21 cellular contexts compared by ENCODE assay signal in genomic region chr2:23614701-23615100, GRCh38.
DNase-seq lines count a peak whose midpoint lies in the region; ATAC-seq and TF ChIP-seq lines count a peak whose summit lies in the region.
"Had no signal": no experiment of that assay in that cellular context is flagged by ENCODE, and none has a peak within 500 bp of the region (broad histone marks: within the 10 kb centered on the region; RNA-seq: fewer than 3 reads in every experiment).

No MANE protein-coding gene starts in this region.

- H3K9me3 Mint-ChIP-seq in activated CD8-positive, alpha-beta T cell treated with anti-CD3 and anti-CD28 coated beads for 36 hours, result peaks cover 5% of the 10 kb centered on the region
- H3K9me3 Mint-ChIP-seq in stimulated activated naive CD8-positive, alpha-beta T cell treated with anti-CD3 and anti-CD28 coated beads, Interleukin-15, amount 100 ng/mL, for 72 hours, result peaks cover 8 to 10% of the 10 kb centered on the region in 2 donors
- peaks cover 4% of the 10 kb centered on the region for H3K9me3 Mint-ChIP-seq in stimulated activated memory B cell treated with anti-CD40 and anti-IgM and Interleukin-4, amounts not matched to agents 10 μg/mL and 1 μg/mL and 100 μg/mL, for 72 hours

- ATAC-seq in activated CD8-positive, alpha-beta T cell treated with anti-CD3 and anti-CD28 coated beads for 36 hours, result peak; percentile 24
- ATAC-seq in lower lobe of right lung, result no peak
- peak; percentile 45 for ATAC-seq in stimulated activated naive CD8-positive, alpha-beta T cell treated with anti-CD3 and anti-CD28 coated beads, Interleukin-15, amount 100 ng/mL, for 72 hours
- no peak for ATAC-seq in stimulated activated memory B cell treated with anti-CD40 and anti-IgM and Interleukin-4, amounts not matched to agents 10 μg/mL and 1 μg/mL and 100 μg/mL, for 72 hours

- intact Hi-C loops in activated CD8-positive, alpha-beta T cell treated with anti-CD3 and anti-CD28 coated beads for 36 hours (cut with micrococcal nuclease), result no loop called here
- intact Hi-C loops in lower lobe of right lung (cut with DNase I), result no loop called here

- H3K27ac ChIP-seq in lower lobe of right lung, result no peak overlapping the region
- H3K27ac ChIP-seq: breast epithelium, KMS-11, testis had no signal

- peak; percentile 77 for DNase-seq in H7
- peak; percentile 12 for DNase-seq in activated CD8-positive, alpha-beta T cell treated with anti-CD3 and anti-CD28 coated beads for 36 hours
- peak; percentile 42 for DNase-seq in lower lobe of right lung
- no peak for DNase-seq in stimulated activated naive CD8-positive, alpha-beta T cell treated with anti-CD3 and anti-CD28 coated beads, Interleukin-15, amount 100 ng/mL, for 72 hours
- DNase-seq in occipital lobe (lab: John Stamatoyannopoulos, UW), result no peak
- DNase-seq in HCEC 1CT, result no peak
- DNase-seq: foreskin fibroblast, kidney glomerular epithelial cell, NCI-H1092, NCI-H2107, NCI-H524 treated with DMSO at 0.1 percent for 48 hours, SHP77 treated with DMSO at 0.1 percent for 48 hours, testis had no signal

- POLR2A ChIA-PET in activated CD8-positive, alpha-beta T cell treated with anti-CD3 and anti-CD28 coated beads for 36 hours (lab: Charles Lee), result no interaction called here

- H3K27me3 Mint-ChIP-seq in activated CD8-positive, alpha-beta T cell treated with anti-CD3 and anti-CD28 coated beads for 36 hours, result peaks cover 5% of the 10 kb centered on the region
- no peaks in the 10 kb centered on the region for H3K27me3 Mint-ChIP-seq in stimulated activated naive CD8-positive, alpha-beta T cell treated with anti-CD3 and anti-CD28 coated beads, Interleukin-15, amount 100 ng/mL, for 72 hours
- peaks cover 16% of the 10 kb centered on the region for H3K27me3 Mint-ChIP-seq in stimulated activated memory B cell treated with anti-CD40 and anti-IgM and Interleukin-4, amounts not matched to agents 10 μg/mL and 1 μg/mL and 100 μg/mL, for 72 hours
- H3K27me3 Mint-ChIP-seq: memory B cell had no signal

- H3K36me3 Mint-ChIP-seq in activated CD8-positive, alpha-beta T cell treated with anti-CD3 and anti-CD28 coated beads for 36 hours (ENCODE audit: low read depth), result no peaks in the 10 kb centered on the region
- H3K36me3 Mint-ChIP-seq in stimulated activated memory B cell treated with anti-CD40 and anti-IgM and Interleukin-4, amounts not matched to agents 10 μg/mL and 1 μg/mL and 100 μg/mL, for 72 hours, result peaks cover 8% of the 10 kb centered on the region

- H3K9me3 ChIP-seq in lower lobe of right lung, result peaks cover 5% of the 10 kb centered on the region
- H3K9me3 ChIP-seq: adrenal gland, testis had no signal

- H3K4me3 ChIP-seq in H7 (ENCODE audit: insufficient read depth, low read depth, low read length) (no peak overlapping the region), lower lobe of right lung (no peak overlapping the region)
- H3K4me3 ChIP-seq: adrenal gland, breast epithelium, testis had no signal

- no peak overlapping the region for H3K27ac Mint-ChIP-seq in activated CD8-positive, alpha-beta T cell treated with anti-CD3 and anti-CD28 coated beads for 36 hours
- H3K27ac Mint-ChIP-seq in stimulated activated naive CD8-positive, alpha-beta T cell treated with anti-CD3 and anti-CD28 coated beads, Interleukin-15, amount 100 ng/mL, for 72 hours, result no peak overlapping the region
- H3K27ac Mint-ChIP-seq in stimulated activated memory B cell treated with anti-CD40 and anti-IgM and Interleukin-4, amounts not matched to agents 10 μg/mL and 1 μg/mL and 100 μg/mL, for 72 hours, result no peak overlapping the region
- H3K27ac Mint-ChIP-seq: activated T-helper 2 cell treated with anti-CD3 and anti-CD28 coated beads, Interferon-gamma antibody, Interleukin-2, Interleukin-4, amounts not matched to agents 10 μg/mL and 5 μg/mL and 100 μg/mL, durations not matched to agents 14 hours and 24 hours and 36 hours; dendritic cell treated with granulocyte-macrophage colony-stimulating factor and Interleukin-4, amounts not matched to agents 40 ng/mL and 50 ng/mL, for 4 days; memory B cell had no signal

- H3K27me3 ChIP-seq in H7 (ENCODE audit: control insufficient read depth, insufficient read depth, low read length), result no peaks in the 10 kb centered on the region
- H3K27me3 ChIP-seq in lower lobe of right lung (ENCODE audit: low read depth), result no peaks in the 10 kb centered on the region
- H3K27me3 ChIP-seq: adrenal gland, breast epithelium, testis had no signal

- H3K36me3 ChIP-seq in H7 (replicated peaks; ENCODE audit: control insufficient read depth, insufficient read depth, low read length), result no peaks in the 10 kb centered on the region
- no peaks in the 10 kb centered on the region for H3K36me3 ChIP-seq in lower lobe of right lung
- H3K36me3 ChIP-seq: adrenal gland, breast epithelium had no signal

- peaks cover 11% of the 10 kb centered on the region for H3K4me1 ChIP-seq in lower lobe of right lung
- H3K4me1 ChIP-seq: testis had no signal

- peaks cover 13% of the 10 kb centered on the region for H3K4me1 Mint-ChIP-seq in activated CD8-positive, alpha-beta T cell treated with anti-CD3 and anti-CD28 coated beads for 36 hours (ENCODE audit: low read depth)
- H3K4me1 Mint-ChIP-seq in stimulated activated naive CD8-positive, alpha-beta T cell treated with anti-CD3 and anti-CD28 coated beads, Interleukin-15, amount 100 ng/mL, for 72 hours, result peaks cover 17% of the 10 kb centered on the region
- H3K4me1 Mint-ChIP-seq in stimulated activated memory B cell treated with anti-CD40 and anti-IgM and Interleukin-4, amounts not matched to agents 10 μg/mL and 1 μg/mL and 100 μg/mL, for 72 hours, result peaks cover 11% of the 10 kb centered on the region

- CTCF ChIA-PET in activated CD8-positive, alpha-beta T cell treated with anti-CD3 and anti-CD28 coated beads for 36 hours (lab: Charles Lee), result interaction anchor here (1.3 kb wide), 1 partner anchor 10 kb away, joined by 3 read pairs; no protein-coding TSS in a partner anchor

- H3K4me3 Mint-ChIP-seq in activated CD8-positive, alpha-beta T cell treated with anti-CD3 and anti-CD28 coated beads for 36 hours, result no peak overlapping the region
- H3K4me3 Mint-ChIP-seq in stimulated activated naive CD8-positive, alpha-beta T cell treated with anti-CD3 and anti-CD28 coated beads, Interleukin-15, amount 100 ng/mL, for 72 hours, result no peak overlapping the region
- H3K4me3 Mint-ChIP-seq in stimulated activated memory B cell treated with anti-CD40 and anti-IgM and Interleukin-4, amounts not matched to agents 10 μg/mL and 1 μg/mL and 100 μg/mL, for 72 hours, result no peak overlapping the region
- H3K4me3 Mint-ChIP-seq: dendritic cell treated with granulocyte-macrophage colony-stimulating factor and Interleukin-4, amounts not matched to agents 40 ng/mL and 50 ng/mL, for 4 days; memory B cell; neural crest cell had no signal

- no peak for TF ChIP-seq CTCF in activated CD8-positive, alpha-beta T cell treated with anti-CD3 and anti-CD28 coated beads for 36 hours (IDR thresholded peaks at IDR 0.05)
- TF ChIP-seq CTCF in lower lobe of right lung (IDR thresholded peaks at IDR 0.05), result no peak

Comparison
In these comparisons a context has a peak if more than half of its experiments do, and no peak if none do; other contexts are left out.
1. DNase-seq: peak in H7 (single experiment), activated CD8-positive, alpha-beta T cell treated with anti-CD3 and anti-CD28 coated beads for 36 hours (single experiment) and lower lobe of right lung (single experiment); none in stimulated activated naive CD8-positive, alpha-beta T cell treated with anti-CD3 and anti-CD28 coated beads, Interleukin-15, amount 100 ng/mL, for 72 hours (0 of 2), occipital lobe (single experiment) and HCEC 1CT (single experiment).
2. ATAC-seq: peak in activated CD8-positive, alpha-beta T cell treated with anti-CD3 and anti-CD28 coated beads for 36 hours (single experiment) and stimulated activated naive CD8-positive, alpha-beta T cell treated with anti-CD3 and anti-CD28 coated beads, Interleukin-15, amount 100 ng/mL, for 72 hours (single experiment); none in lower lobe of right lung (0 of 2) and stimulated activated memory B cell treated with anti-CD40 and anti-IgM and Interleukin-4, amounts not matched to agents 10 μg/mL and 1 μg/mL and 100 μg/mL, for 72 hours (single experiment).